In the genomic region with DNA sequence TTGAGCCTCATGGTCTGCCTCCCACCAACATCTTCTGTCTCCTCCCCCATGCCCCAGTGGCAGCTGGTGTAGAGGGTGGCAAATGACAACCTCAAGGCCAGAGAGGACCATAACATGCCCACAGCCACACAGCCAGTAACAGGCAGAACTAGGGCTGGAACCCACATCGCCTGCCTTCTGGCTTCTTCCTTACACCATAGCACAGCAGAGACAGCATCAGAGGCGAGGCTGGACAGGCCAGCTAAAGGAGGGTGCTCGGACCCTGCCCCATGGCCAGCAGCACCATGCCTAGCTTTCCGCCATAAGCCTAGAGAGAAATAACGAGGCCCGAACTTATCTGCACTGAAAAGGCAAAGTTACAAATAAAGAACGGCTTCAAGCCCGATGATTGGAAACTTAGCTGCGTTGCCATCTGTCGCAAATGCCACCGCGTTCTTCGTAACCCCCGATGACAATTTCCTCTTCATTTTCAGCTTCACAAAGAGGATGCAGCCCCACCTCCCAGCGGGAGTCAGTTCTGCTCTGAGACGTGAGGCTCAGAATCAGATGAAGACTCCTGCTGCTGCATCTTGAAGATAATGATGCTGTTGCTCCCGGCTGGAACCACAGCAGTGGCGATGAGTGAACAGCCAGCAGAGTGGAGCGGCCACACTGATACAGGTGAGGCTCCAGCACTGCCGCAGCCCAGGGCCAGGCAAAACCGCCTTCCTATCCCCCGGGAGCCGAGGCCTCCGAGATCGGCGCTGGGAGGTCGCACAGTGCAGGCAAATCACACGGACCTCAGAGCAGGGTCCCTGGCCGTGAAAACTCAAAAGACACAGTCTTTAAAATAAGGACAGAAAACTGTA, we compare ENCODE assay signal across 12 cellular contexts.
"Had no signal": no experiment of that assay in that cellular context is flagged by ENCODE, and none has a peak within 500 bp of the region (broad histone marks: within the 10 kb centered on the region; RNA-seq: fewer than 3 reads in every experiment).

No MANE protein-coding gene starts in this region.

- H3K4me3 ChIP-seq: testis had no signal

- DNase-seq: activated CD4-positive, alpha-beta T cell treated with anti-CD3 and anti-CD28 coated beads, Interleukin-2, amount 50 U/mL, for 4 hours; activated naive CD4-positive, alpha-beta T cell treated with anti-CD3 and anti-CD28 coated beads, Interleukin-2, amount 50 U/mL, for 16 hours; amygdala; brain microvascular endothelial cell; endodermal cell; left cardiac atrium; natural killer cell; stimulated activated CD4-positive, alpha-beta T cell treated with anti-CD3 and anti-CD28 coated beads, Interleukin-2, amount 100 ng/mL, for 48 hours; stimulated activated naive CD4-positive, alpha-beta T cell treated with Interleukin-2 at 50 U/mL for 16 hours; testis had no signal

- H3K27me3 ChIP-seq: testis had no signal

- H3K36me3 ChIP-seq: brain microvascular endothelial cell had no signal

- ATAC-seq: activated CD4-positive, CD25-positive, alpha-beta regulatory T cell treated with anti-CD3 and anti-CD28 coated beads, Interleukin-2, amount 50 U/mL, for 24 hours; activated T-helper 17 cell treated with anti-CD3 and anti-CD28 coated beads, Interleukin-2, amount 50 U/mL, for 72 hours; natural killer cell had no signal
